1 cellular context compared by ENCODE assay signal in the genomic region with DNA sequence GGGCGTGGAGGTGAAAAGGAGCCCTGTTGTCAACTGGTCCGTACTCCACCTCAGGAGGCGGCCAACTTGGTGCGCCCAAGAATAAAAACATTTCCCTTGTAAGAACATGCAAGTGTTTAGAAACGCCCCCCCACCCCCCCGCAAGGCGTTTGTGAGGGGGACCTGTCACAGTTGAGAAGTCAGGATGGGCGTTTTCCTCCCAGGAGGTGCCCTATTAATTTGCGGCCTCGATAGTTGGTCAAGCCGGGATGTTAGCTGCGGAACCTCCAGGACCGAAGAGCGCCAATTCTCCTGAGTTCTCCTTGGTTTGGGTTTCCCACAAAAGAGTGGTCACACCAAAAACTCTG.
TF ChIP-seq lines count a peak whose summit lies in the region.

No MANE protein-coding gene starts in this region.

TF ChIP-seq in K562, 482 proteins besides CTCF, POLR2A, EP300 and RAD21 (continued from another document):
- TF ChIP-seq IRF1 (CRISPR knock-in tag; IDR thresholded peaks at IDR 0.05; ENCODE audit: borderline replicate concordance) (no peak), ZNF197 (CRISPR knock-in tag; IDR thresholded peaks at IDR 0.05; ENCODE audit: low read depth) (0 out of 2 replicates have a peak, but pooled peaks have one; percentile 10), VEZF1 (CRISPR knock-in tag; IDR thresholded peaks at IDR 0.05) (peak; percentile 84), POLR2H (tag; IDR thresholded peaks at IDR 0.05; ENCODE audit: low read depth) (no peak), RNF2 (IDR thresholded peaks at IDR 0.05) (0 out of 2 replicates have a peak, but pooled peaks have one; percentile 5), TAF1 (IDR thresholded peaks at IDR 0.05; ENCODE audit: control insufficient read depth, extremely low read depth, insufficient read depth, low read length, severe bottlenecking) (peak; percentile 1), RBFOX2 (IDR thresholded peaks at IDR 0.05; ENCODE audit: low read depth, low read length) (0 out of 2 replicates have a peak, but pooled peaks have one; percentile 6), FOXP1 (CRISPR knock-in tag; IDR thresholded peaks at IDR 0.05) (no peak), ZNF395 (CRISPR knock-in tag; IDR thresholded peaks at IDR 0.05) (peak; percentile 10), ATF6 (CRISPR knock-in tag; IDR thresholded peaks at IDR 0.05) (0 out of 2 replicates have a peak, but pooled peaks have one; percentile 22)
- TF ChIP-seq, protein P1, sequence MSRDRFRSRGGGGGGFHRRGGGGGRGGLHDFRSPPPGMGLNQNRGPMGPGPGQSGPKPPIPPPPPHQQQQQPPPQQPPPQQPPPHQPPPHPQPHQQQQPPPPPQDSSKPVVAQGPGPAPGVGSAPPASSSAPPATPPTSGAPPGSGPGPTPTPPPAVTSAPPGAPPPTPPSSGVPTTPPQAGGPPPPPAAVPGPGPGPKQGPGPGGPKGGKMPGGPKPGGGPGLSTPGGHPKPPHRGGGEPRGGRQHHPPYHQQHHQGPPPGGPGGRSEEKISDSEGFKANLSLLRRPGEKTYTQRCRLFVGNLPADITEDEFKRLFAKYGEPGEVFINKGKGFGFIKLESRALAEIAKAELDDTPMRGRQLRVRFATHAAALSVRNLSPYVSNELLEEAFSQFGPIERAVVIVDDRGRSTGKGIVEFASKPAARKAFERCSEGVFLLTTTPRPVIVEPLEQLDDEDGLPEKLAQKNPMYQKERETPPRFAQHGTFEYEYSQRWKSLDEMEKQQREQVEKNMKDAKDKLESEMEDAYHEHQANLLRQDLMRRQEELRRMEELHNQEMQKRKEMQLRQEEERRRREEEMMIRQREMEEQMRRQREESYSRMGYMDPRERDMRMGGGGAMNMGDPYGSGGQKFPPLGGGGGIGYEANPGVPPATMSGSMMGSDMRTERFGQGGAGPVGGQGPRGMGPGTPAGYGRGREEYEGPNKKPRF (IDR thresholded peaks at IDR 0.05; ENCODE audit: low read depth, low read length), result no peak
